22 cellular contexts compared by ENCODE assay signal in genomic region chr3:59126436-59126835, GRCh38.
DNase-seq lines count a peak whose midpoint lies in the region; TF ChIP-seq lines count a peak whose summit lies in the region.
"Had no signal": no experiment of that assay in that cellular context is flagged by ENCODE, and none has a peak within 500 bp of the region (broad histone marks: within the 10 kb centered on the region; RNA-seq: fewer than 3 reads in every experiment).

No MANE protein-coding gene starts in this region.

- no peaks in the 10 kb centered on the region for H4K20me1 ChIP-seq in Loucy (ENCODE audit: insufficient read depth, low read length, poor library complexity, severe bottlenecking)
- H4K20me1 ChIP-seq in neural progenitor cell (ENCODE audit: low read depth), result no peaks in the 10 kb centered on the region

- H3K79me2 ChIP-seq in Loucy (ENCODE audit: insufficient read depth, low read length) (no peaks in the 10 kb centered on the region), neural progenitor cell (ENCODE audit: low read depth) (no peaks in the 10 kb centered on the region)

- H2AFZ ChIP-seq in Loucy (ENCODE audit: low read length) (0 out of 2 replicates have a peak overlapping the region, but pooled peaks have one; percentile 37), neural progenitor cell (replicated peaks) (no peak overlapping the region)

- H3K9me3 Mint-ChIP-seq in brain (peaks cover 0 to 10% (median 0%) of the 10 kb centered on the region in 5 experiments), neural progenitor cell (peaks cover 3% of the 10 kb centered on the region)

- no peak overlapping the region for H3K4me3 ChIP-seq in Loucy (ENCODE audit: low read length, poor library complexity, severe bottlenecking)
- H3K4me3 ChIP-seq in neural progenitor cell, result no peak overlapping the region
- no peak overlapping the region for H3K4me3 ChIP-seq in coronary artery
- H3K4me3 ChIP-seq: A549, MG63 had no signal

- H3K36me3 Mint-ChIP-seq in brain (no peaks in the 10 kb centered on the region), neural progenitor cell (no peaks in the 10 kb centered on the region)
- H3K36me3 Mint-ChIP-seq: CD14-positive monocyte had no signal

- H3K4me3 Mint-ChIP-seq in brain (no peak overlapping the region), neural progenitor cell (peak overlapping the region; percentile 46)
- H3K4me3 Mint-ChIP-seq: B cell, CD14-positive monocyte had no signal

- no peak overlapping the region for H3K9ac ChIP-seq in Loucy (ENCODE audit: low read depth, low read length, poor library complexity, severe bottlenecking)
- H3K9ac ChIP-seq in neural progenitor cell, result no peak overlapping the region

- no peaks in the 10 kb centered on the region for H3K9me2 ChIP-seq in Loucy (replicated peaks; ENCODE audit: low read depth, low read length)

- H3K27me3 Mint-ChIP-seq in brain (no peaks in the 10 kb centered on the region), neural progenitor cell (ENCODE audit: insufficient read depth, low read depth) (peaks cover 3% of the 10 kb centered on the region)

- no peaks in the 10 kb centered on the region for H3K9me3 ChIP-seq in Loucy (ENCODE audit: insufficient read depth, low read depth, low read length)
- no peaks in the 10 kb centered on the region for H3K9me3 ChIP-seq in neural progenitor cell (ENCODE audit: low read depth)
- H3K9me3 ChIP-seq: A549, MG63 had no signal

- peaks cover 42% of the 10 kb centered on the region for H3K4me1 Mint-ChIP-seq in brain
- H3K4me1 Mint-ChIP-seq in neural progenitor cell, result peaks cover 31% of the 10 kb centered on the region
- H3K4me1 Mint-ChIP-seq: B cell, CD14-positive monocyte had no signal

- H3K27ac ChIP-seq in neural progenitor cell (no peak overlapping the region), coronary artery (no peak overlapping the region)
- H3K27ac ChIP-seq: A549 had no signal

- no peaks in the 10 kb centered on the region for H3K36me3 ChIP-seq in Loucy (ENCODE audit: insufficient read depth, low read length)
- no peaks in the 10 kb centered on the region for H3K36me3 ChIP-seq in neural progenitor cell
- H3K36me3 ChIP-seq: MG63 had no signal

- H3K27me3 ChIP-seq in Loucy (ENCODE audit: insufficient read depth, low read length, poor library complexity, severe bottlenecking) (no peaks in the 10 kb centered on the region), neural progenitor cell (no peaks in the 10 kb centered on the region)
- H3K27me3 ChIP-seq: MG63 had no signal

- DNase-seq in EL (peak; percentile 35), neural progenitor cell (ENCODE audit: low spot score) (no peak), coronary artery (ENCODE audit: low spot score) (no peak), COLO668 (lab: John Stamatoyannopoulos, UW; ENCODE audit: unreplicated experiment) (no peak), GM03348 (ENCODE audit: low spot score) (no peak)
- DNase-seq in activated CD4-positive, alpha-beta T cell treated with anti-CD3 and anti-CD28 coated beads for 4 hours, result no peak
- DNase-seq: DMS 273 treated with DMSO at 0.1 percent for 48 hours; DMS79 treated with DMSO at 0.1 percent for 48 hours; Karpas-422; NCI-H1048; NCI-H1417 treated with DMSO at 0.1 percent for 48 hours; NCI-H1930; NCI-H2227 treated with DMSO at 0.1 percent for 48 hours; NCI-H524; NCI-H774; NK-92 treated with Interleukin-12 subunit alpha and Interleukin-12 subunit beta, amount 100 ng/mL, for 24 hours had no signal

- H3F3A ChIP-seq in Loucy (ENCODE audit: low read depth) (no peaks in the 10 kb centered on the region), neural progenitor cell (ENCODE audit: low read depth) (peaks cover 21% of the 10 kb centered on the region)

- peak overlapping the region in 3 of 5 experiments; percentile 48 to 85 (median 55) for H3K27ac Mint-ChIP-seq in brain
- peak overlapping the region; percentile 67 for H3K27ac Mint-ChIP-seq in neural progenitor cell
- H3K27ac Mint-ChIP-seq: B cell, CD14-positive monocyte had no signal

- TF ChIP-seq CTCF in Loucy (conservative IDR thresholded peaks at IDR 0.05; ENCODE audit: low read length), result no peak
- no peak for TF ChIP-seq CTCF in brain (conservative IDR thresholded peaks at IDR 0.05)
- no peak for TF ChIP-seq CTCF in neural progenitor cell (IDR thresholded peaks at IDR 0.05)
- TF ChIP-seq CTCF in coronary artery (IDR thresholded peaks at IDR 0.05), result no peak

- H3K4me1 ChIP-seq in Loucy (ENCODE audit: insufficient read depth, low read length, poor library complexity, severe bottlenecking) (no peaks in the 10 kb centered on the region), neural progenitor cell (peaks cover 24% of the 10 kb centered on the region)

- H3K4me2 ChIP-seq in Loucy (ENCODE audit: low read depth, low read length, poor library complexity, severe bottlenecking), result no peak overlapping the region
- no peak overlapping the region for H3K4me2 ChIP-seq in neural progenitor cell
